Comparison of ENCODE assay signal across 18 cellular contexts in genomic region chr10:97821308-97822038, GRCh38. TPM values are rescaled to one million over a fixed set of nuclear protein-coding genes. Genes with fewer than 3 reads are reported as not detected.
DNase-seq lines count a peak whose midpoint lies in the region; ATAC-seq and TF ChIP-seq lines count a peak whose summit lies in the region.
"Had no signal": no experiment of that assay in that cellular context is flagged by ENCODE, and none has a peak within 500 bp of the region (broad histone marks: within the 10 kb centered on the region; RNA-seq: fewer than 3 reads in every experiment).

No MANE protein-coding gene starts in this region.

- CTCF ChIA-PET in GM10248 (lab: Yijun Ruan, JAX) = no interaction called here

- POLR2A ChIA-PET in GM10248 (lab: Yijun Ruan, JAX) = no interaction called here

- H3K27me3 ChIP-seq in psoas muscle (ENCODE audit: insufficient read depth in 3 of 3, low read length in 2 of 3) = no peaks in the 10 kb centered on the region
- H3K27me3 ChIP-seq: cardiac muscle cell had no signal

- peak; percentile 27 for TF ChIP-seq CTCF in psoas muscle (IDR thresholded peaks at IDR 0.05)
- no peak for TF ChIP-seq CTCF in GM10248 (IDR thresholded peaks at IDR 0.05; ENCODE audit: control extremely low read depth, extremely low read depth, low read depth, missing control alignments)

- peaks cover 44% of the 10 kb centered on the region for H3K4me1 ChIP-seq in psoas muscle

- H3K27ac ChIP-seq in psoas muscle = peak overlapping the region; percentile 95
- H3K27ac ChIP-seq: cardiac muscle cell had no signal

- no peaks in the 10 kb centered on the region for H3K36me3 ChIP-seq in psoas muscle (ENCODE audit: insufficient read depth in 1 of 2, low read depth in 1 of 2)
- H3K36me3 ChIP-seq: cardiac muscle cell had no signal

- intact Hi-C loops in psoas muscle (cut with DNase I) = loop anchor here in 1 of 2 donors (2.0 kb wide), 1 partner anchor 17 kb away; no protein-coding TSS in a partner anchor

- H3K4me3 ChIP-seq in psoas muscle = peak overlapping the region; percentile 56
- H3K4me3 ChIP-seq: cardiac muscle cell had no signal

- 17 to 26% (median 17%) methylated on average over 7 to 9 of the region's 9 CpGs for WGBS in psoas muscle, 3 donors

- peak; percentile 41 for DNase-seq in NCI-H2107 treated with DMSO at 0.1 percent for 48 hours (lab: John Stamatoyannopoulos, UW; ENCODE audit: unreplicated experiment)
- DNase-seq in NCI-H2107 (lab: John Stamatoyannopoulos, UW) = no peak
- DNase-seq in NCI-H2196 (lab: John Stamatoyannopoulos, UW; ENCODE audit: unreplicated experiment) = peak; percentile 41
- peak; percentile 51 for DNase-seq in ecto neural progenitor cell (ENCODE audit: low spot score)
- peak; percentile 39 to 80 for DNase-seq in psoas muscle
- no peak for DNase-seq in GOT3 (lab: John Stamatoyannopoulos, UW)
- DNase-seq in GM10248 (ENCODE audit: extremely low spot score) = no peak
- DNase-seq: 8988T; activated CD4-positive, alpha-beta memory T cell treated with anti-CD3 and anti-CD28 coated beads for 36 hours; activated naive CD8-positive, alpha-beta T cell treated with anti-CD3 and anti-CD28 coated beads for 36 hours; activated T-cell treated with anti-CD3 and anti-CD28 coated beads, Interleukin-2, amount 50 U/mL, for 4 hours; DMS79; MM.1S had no signal

- peak; percentile 65 to 77 (median 75) for ATAC-seq in psoas muscle
- ATAC-seq in HG03565 (IDR thresholded peaks at IDR 0.05; ENCODE audit: unreplicated experiment) = no peak
- ATAC-seq: activated T-cell treated with anti-CD3 and anti-CD28 coated beads, Interleukin-2, amount 50 U/mL, for 4 hours had no signal

- no peaks in the 10 kb centered on the region for H3K9me3 ChIP-seq in psoas muscle

RNA-seq across cellular contexts. Expression of gene GOLGA7B, which starts 28.2 kb away (rescaled TPM):
- total RNA-seq in psoas muscle = 1 to 10 TPM in 2 of 4 donors, under 1 TPM in 2; 0.19 to 4.1 (median 0.99) TPM
- polyA plus RNA-seq in psoas muscle = 1 to 10 TPM in 1 of 3 donors, under 1 TPM in 2; 0.46 to 1.6 (median 0.77) TPM

RNA-seq across cellular contexts. Expression of gene SFRP5, which starts 49.7 kb away (rescaled TPM):
- total RNA-seq in psoas muscle = under 1 TPM in 2 of 4 donors, not detected in 2; 0.16 to 0.30 TPM
- under 1 TPM; 0.47 to 0.73 (median 0.69) TPM for polyA plus RNA-seq in psoas muscle
- total RNA-seq: activated CD4-positive, alpha-beta memory T cell treated with anti-CD3 and anti-CD28 coated beads for 36 hours; mesenteric fat pad; NCI-H460; neural crest cell had no signal

Comparison
In these comparisons a context has a peak if more than half of its experiments do, and no peak if none do; other contexts are left out.
1. DNase-seq: peak in NCI-H2107 treated with DMSO at 0.1 percent for 48 hours (single experiment), NCI-H2196 (single experiment), ecto neural progenitor cell (single experiment) and psoas muscle (2 of 2); none in NCI-H2107 (single experiment), GOT3 (single experiment) and GM10248 (single experiment).